Comparison of ENCODE assay signal across 20 cellular contexts in the genomic region with DNA sequence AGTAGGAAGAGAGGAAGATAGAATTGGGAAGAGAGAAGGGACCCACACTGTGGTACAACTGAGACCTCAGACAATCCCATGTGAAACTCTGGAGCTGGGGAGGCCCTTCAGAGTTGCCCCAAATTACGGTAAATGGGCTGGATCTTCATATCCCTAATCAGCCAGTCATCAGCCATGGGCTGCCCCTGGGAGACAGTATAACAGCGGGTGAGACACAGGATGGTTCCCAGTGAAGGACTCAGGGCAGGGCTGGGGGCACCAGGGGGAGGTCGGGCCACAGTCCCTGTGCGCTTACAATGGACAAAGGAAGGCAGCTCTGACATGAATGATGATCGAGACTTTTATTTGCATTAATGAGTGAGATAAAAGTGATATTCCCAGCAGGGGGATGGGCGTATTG.
"Had no signal": no experiment of that assay in that cellular context is flagged by ENCODE, and none has a peak within 500 bp of the region (broad histone marks: within the 10 kb centered on the region; RNA-seq: fewer than 3 reads in every experiment).

No MANE protein-coding gene starts in this region.

- H3K27me3 ChIP-seq: brain microvascular endothelial cell had no signal

- H3K27ac ChIP-seq: brain microvascular endothelial cell had no signal

- ATAC-seq: activated T-cell treated with anti-CD3 and anti-CD28 coated beads, Interleukin-2, amount 50 U/mL, for 4 hours; T-helper 17 cell had no signal

- DNase-seq: activated B cell treated with CpG ODN at 0.5 μM for 24 hours; activated CD4-positive, alpha-beta T cell treated with anti-CD3 and anti-CD28 coated beads for 1 hour; activated CD4-positive, alpha-beta T cell treated with anti-CD3 and anti-CD28 coated beads, Interleukin-2, amount 10 ng/mL, durations not matched to agents 24 days and 14 days; activated CD4-positive, alpha-beta T cell treated with anti-CD3 and anti-CD28 coated beads, Interleukin-2, amount 50 U/mL, for 48 hours; activated CD8-positive, alpha-beta memory T cell treated with anti-CD3 and anti-CD28 coated beads for 24 hours; activated gamma-delta T cell; activated naive CD4-positive, alpha-beta T cell treated with anti-CD3 and anti-CD28 coated beads for 36 hours; activated T-cell treated with anti-CD3 and anti-CD28 coated beads, Interleukin-2, amount 50 U/mL, for 4 hours; brain microvascular endothelial cell; cerebellar nuclear complex; KG1; NCI-H1048; NCI-H1694; NCI-H2029; NCI-H2107; NCI-H510A treated with DMSO at 0.1 percent for 48 hours; NCI-H748 treated with DMSO at 0.1 percent for 48 hours; SHP77 treated with DMSO at 0.1 percent for 48 hours; T-helper 17 cell; T-helper 9 cell had no signal

- H3K36me3 ChIP-seq: brain microvascular endothelial cell had no signal
